In genomic region chr1:213070399-213070798, GRCh38 we compare ENCODE assay signal across 8 cellular contexts. TPM values are rescaled to one million over a fixed set of nuclear protein-coding genes. Genes with fewer than 3 reads are reported as not detected.
DNase-seq lines count a peak whose midpoint lies in the region; ATAC-seq and TF ChIP-seq lines count a peak whose summit lies in the region.

No MANE protein-coding gene starts in this region.

- peak; percentile 97 for ATAC-seq in GM18517 (IDR thresholded peaks at IDR 0.05; ENCODE audit: unreplicated experiment)
- peak; percentile 95 for ATAC-seq in HG02852 (IDR thresholded peaks at IDR 0.05; ENCODE audit: unreplicated experiment)

- no peak overlapping the region for H3K27ac Mint-ChIP-seq in glutamatergic neuron (ENCODE audit: unreplicated experiment)

- no peaks in the 10 kb centered on the region for H3K9me3 ChIP-seq in osteoblast (ENCODE audit: low read depth, low read length)

- H3K27ac ChIP-seq in osteoblast (ENCODE audit: low read depth, low read length) = peak overlapping the region; percentile 46

- H3K4me3 Mint-ChIP-seq in glutamatergic neuron (ENCODE audit: unreplicated experiment) = no peak overlapping the region

- DNase-seq in AG20443 (ENCODE audit: low spot score) (peak; percentile 45), NCI-H2081 (lab: John Stamatoyannopoulos, UW) (peak; percentile 35 to 91), astrocyte of the spinal cord (ENCODE audit: low read depth, low spot score) (peak; percentile 74), osteoblast (ENCODE audit: insufficient read length, low spot score, missing footprints) (no peak), hippocampal formation (lab: John Stamatoyannopoulos, UW) (no peak), glutamatergic neuron (no peak)

- H3K9me3 Mint-ChIP-seq in glutamatergic neuron (ENCODE audit: unreplicated experiment) = no peaks in the 10 kb centered on the region

- H3K4me2 ChIP-seq in osteoblast (ENCODE audit: insufficient read depth, low read length) = peak overlapping the region; percentile 74

- no peaks in the 10 kb centered on the region for H4K20me1 ChIP-seq in osteoblast (ENCODE audit: insufficient read depth, low read length)

- in situ Hi-C loops in astrocyte of the spinal cord (cut with HindIII; ENCODE audit: low sequenced_read_pairs) = no loop called here

- H3K27me3 ChIP-seq in osteoblast (ENCODE audit: insufficient read depth, low read length) = no peaks in the 10 kb centered on the region

- H3K36me3 ChIP-seq in osteoblast (ENCODE audit: insufficient read depth, low read length) = no peaks in the 10 kb centered on the region

- peaks cover 2% of the 10 kb centered on the region for H3K27me3 Mint-ChIP-seq in glutamatergic neuron (ENCODE audit: unreplicated experiment)

- H2AFZ ChIP-seq in osteoblast (ENCODE audit: low read length) = no peak overlapping the region

- H3K4me1 ChIP-seq in osteoblast (ENCODE audit: insufficient read depth, low read length) = peaks cover 4% of the 10 kb centered on the region

- peaks cover 58% of the 10 kb centered on the region for H3K79me2 ChIP-seq in osteoblast (ENCODE audit: insufficient read depth, low read length)

- H3K4me3 ChIP-seq in astrocyte of the spinal cord (ENCODE audit: low read depth, low read length) (no peak overlapping the region), osteoblast (ENCODE audit: insufficient read depth, low read length) (peak overlapping the region; percentile 37)

- TF ChIP-seq CTCF in astrocyte of the spinal cord (IDR thresholded peaks at IDR 0.05; ENCODE audit: low read depth, low read length) (peak; percentile 29), osteoblast (IDR thresholded peaks at IDR 0.05; ENCODE audit: extremely low read depth, low read depth, low read length) (peak; percentile 43), glutamatergic neuron (IDR thresholded peaks at IDR 0.05; ENCODE audit: partially characterized antibody, unreplicated experiment) (no peak)

- no peaks in the 10 kb centered on the region for H3K4me1 Mint-ChIP-seq in glutamatergic neuron (ENCODE audit: low read depth, unreplicated experiment)

- no peaks in the 10 kb centered on the region for H3K36me3 Mint-ChIP-seq in glutamatergic neuron (ENCODE audit: unreplicated experiment)

RNA-seq across cellular contexts. Expression of gene RPS6KC1, which starts 19.4 kb away (rescaled TPM):
- total RNA-seq in osteoblast = 35.1 and 44.2 TPM in 2 replicates
- total RNA-seq in glutamatergic neuron (ENCODE audit: unreplicated experiment) = 23.9 TPM

RNA-seq across cellular contexts. Expression of gene ANGEL2, which starts 54.7 kb away (rescaled TPM):
- total RNA-seq in osteoblast (46.3 and 59.2 TPM in 2 replicates), glutamatergic neuron (ENCODE audit: unreplicated experiment) (33.1 TPM)

Comparison
In these comparisons a context has a peak if more than half of its experiments do, and no peak if none do; other contexts are left out.
1. DNase-seq: peak in AG20443 (single experiment), NCI-H2081 (2 of 2) and astrocyte of the spinal cord (single experiment); none in osteoblast (single experiment), hippocampal formation (0 of 2) and glutamatergic neuron (single experiment).